Comparison of ENCODE assay signal across 13 cellular contexts in the genomic region with DNA sequence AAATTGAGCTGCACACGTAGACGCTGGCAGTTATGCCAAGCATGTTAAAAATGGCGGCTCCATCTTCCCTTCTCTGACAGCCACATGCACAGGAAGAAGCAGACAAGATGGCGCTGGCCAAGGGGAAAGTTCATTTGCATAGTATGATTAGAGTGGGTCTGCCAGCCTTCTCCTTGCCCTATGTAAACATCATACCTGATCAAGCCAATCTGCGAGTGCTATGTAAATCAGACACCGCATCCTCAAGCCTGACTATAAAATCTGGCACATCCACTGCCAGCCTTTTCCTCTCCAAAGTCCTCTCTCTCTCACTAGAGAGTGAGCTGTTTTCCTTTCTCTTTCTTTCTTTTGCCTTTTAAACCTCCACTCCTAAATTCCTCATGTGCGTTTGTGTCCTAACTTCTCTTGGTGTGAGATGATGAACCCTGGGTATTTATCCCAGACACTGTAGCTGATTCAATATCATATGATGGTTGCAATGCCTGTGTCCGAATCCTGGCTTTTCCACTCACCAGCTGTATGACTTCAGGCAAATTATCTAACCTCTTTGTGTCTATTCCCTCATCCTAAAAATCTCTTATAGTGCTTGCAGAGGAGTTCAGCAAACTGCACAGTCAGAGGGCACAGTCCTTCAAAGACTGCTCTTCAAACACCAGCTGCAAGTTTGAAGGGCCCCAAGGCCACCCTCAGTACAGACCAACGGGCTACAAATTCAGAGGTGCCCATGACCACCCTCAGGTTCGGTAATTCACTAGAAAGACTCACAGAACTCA. TPM values are rescaled to one million over a fixed set of nuclear protein-coding genes. Genes with fewer than 3 reads are reported as not detected.
DNase-seq lines count a peak whose midpoint lies in the region; TF ChIP-seq lines count a peak whose summit lies in the region.
"Had no signal": no experiment of that assay in that cellular context is flagged by ENCODE, and none has a peak within 500 bp of the region (broad histone marks: within the 10 kb centered on the region; RNA-seq: fewer than 3 reads in every experiment).

No MANE protein-coding gene starts in this region.

- H3K79me2 ChIP-seq in parathyroid adenoma, result no peaks in the 10 kb centered on the region

- no peak for TF ChIP-seq CTCF in endodermal cell (conservative IDR thresholded peaks at IDR 0.05)
- TF ChIP-seq CTCF in parathyroid adenoma (IDR thresholded peaks at IDR 0.05), result no peak
- no peak for TF ChIP-seq CTCF in nephron progenitor cell (IDR thresholded peaks at IDR 0.05)

- H3K27me3 Mint-ChIP-seq in endodermal cell (ENCODE audit: insufficient read depth), result peaks cover 6% of the 10 kb centered on the region
- H3K27me3 Mint-ChIP-seq in nephron progenitor cell (ENCODE audit: low read depth, poor library complexity), result peaks cover 6% of the 10 kb centered on the region

- DNase-seq in NCI-H1436 (lab: John Stamatoyannopoulos, UW) (peak; percentile 6), NCI-H1436 treated with DMSO at 0.1 percent for 48 hours (lab: John Stamatoyannopoulos, UW) (no peak), NCI-H510A treated with DMSO at 0.1 percent for 48 hours (lab: John Stamatoyannopoulos, UW) (peak; percentile 94), endodermal cell (no peak), nephron progenitor cell (no peak), AML-193 (lab: John Stamatoyannopoulos, UW) (no peak), NCI-H1048 (lab: John Stamatoyannopoulos, UW) (no peak)
- DNase-seq: activated CD4-positive, alpha-beta T cell treated with anti-CD3 and anti-CD28 coated beads, Interleukin-2, amount 50 U/mL, for 1 hour; dermis blood vessel endothelial cell; mesendoderm; MV-4-11; tibial artery had no signal

- H3K4me3 Mint-ChIP-seq in endodermal cell (no peak overlapping the region), nephron progenitor cell (no peak overlapping the region)

- peak overlapping the region; percentile 17 for H2AFZ ChIP-seq in parathyroid adenoma

- H3K36me3 Mint-ChIP-seq in endodermal cell (ENCODE audit: low read depth), result no peaks in the 10 kb centered on the region
- no peaks in the 10 kb centered on the region for H3K36me3 Mint-ChIP-seq in nephron progenitor cell (ENCODE audit: low read depth)

- H3K27me3 ChIP-seq in endodermal cell (ENCODE audit: control insufficient read depth, insufficient read depth, low read length, poor library complexity, severe bottlenecking) (no peaks in the 10 kb centered on the region), parathyroid adenoma (ENCODE audit: control insufficient read depth, insufficient read depth, low read length) (no peaks in the 10 kb centered on the region)

- H3K9ac ChIP-seq in endodermal cell (ENCODE audit: extremely low read depth, low read length, poor library complexity, severe bottlenecking) (no peak overlapping the region), parathyroid adenoma (no peak overlapping the region)

- 97 to 100% methylated on average over 9 to 10 of the region's 10 CpGs for WGBS in endodermal cell (ENCODE audit: insufficient coverage in 1 of 2, insufficient read length in 1 of 2), 2 experiments

- H3K9me3 Mint-ChIP-seq in endodermal cell (peaks cover 9% of the 10 kb centered on the region), nephron progenitor cell (no peaks in the 10 kb centered on the region)

- H3K27ac ChIP-seq in endodermal cell (ENCODE audit: low read depth, low read length), result peak overlapping the region; percentile 59
- no peak overlapping the region for H3K27ac ChIP-seq in parathyroid adenoma
- H3K27ac ChIP-seq: tibial artery had no signal

- no peak overlapping the region for H3K4me2 ChIP-seq in parathyroid adenoma (ENCODE audit: low read length)

- no peaks in the 10 kb centered on the region for H3K4me1 ChIP-seq in endodermal cell (ENCODE audit: control insufficient read depth, insufficient read depth, low read length)
- H3K4me1 ChIP-seq in parathyroid adenoma, result no peaks in the 10 kb centered on the region

- H3K4me1 Mint-ChIP-seq in endodermal cell (peaks cover 9% of the 10 kb centered on the region), nephron progenitor cell (peaks cover 9% of the 10 kb centered on the region)

- no peaks in the 10 kb centered on the region for H3K36me3 ChIP-seq in endodermal cell (ENCODE audit: control insufficient read depth, insufficient read depth, low read length)
- no peaks in the 10 kb centered on the region for H3K36me3 ChIP-seq in parathyroid adenoma (ENCODE audit: control insufficient read depth, insufficient read depth, low read length)
- H3K36me3 ChIP-seq: tibial artery had no signal

- H3K27ac Mint-ChIP-seq in endodermal cell (no peak overlapping the region), nephron progenitor cell (no peak overlapping the region)

- no peak overlapping the region for H3K4me3 ChIP-seq in endodermal cell (ENCODE audit: low read length)
- H3K4me3 ChIP-seq in parathyroid adenoma (ENCODE audit: low read depth, low read length), result no peak overlapping the region
- H3K4me3 ChIP-seq: tibial artery had no signal

- no peaks in the 10 kb centered on the region for H3K9me3 ChIP-seq in endodermal cell (ENCODE audit: control insufficient read depth, low read length)
- H3K9me3 ChIP-seq in parathyroid adenoma (ENCODE audit: control insufficient read depth, low read length), result no peaks in the 10 kb centered on the region
- H3K9me3 ChIP-seq: tibial artery had no signal

RNA-seq across cellular contexts. Expression of a gene that starts 39.3 kb away (rescaled TPM):
- 10 to 100 TPM; 12.6 to 16.8 TPM for total RNA-seq in endodermal cell
- 7.1 TPM for polyA plus RNA-seq in endodermal cell (2013, experiment 1 of 2)
- polyA plus RNA-seq in endodermal cell (2013, experiment 2 of 2), result 6.7 TPM

Comparison
In these comparisons a context has a peak if more than half of its experiments do, and no peak if none do; other contexts are left out.
1. DNase-seq: peak in NCI-H1436 (single experiment) and NCI-H510A treated with DMSO at 0.1 percent for 48 hours (single experiment); none in NCI-H1436 treated with DMSO at 0.1 percent for 48 hours (single experiment), endodermal cell (single experiment), nephron progenitor cell (single experiment), AML-193 (0 of 2) and NCI-H1048 (single experiment).